Comparison of ENCODE assay signal across 12 cellular contexts in the genomic region with DNA sequence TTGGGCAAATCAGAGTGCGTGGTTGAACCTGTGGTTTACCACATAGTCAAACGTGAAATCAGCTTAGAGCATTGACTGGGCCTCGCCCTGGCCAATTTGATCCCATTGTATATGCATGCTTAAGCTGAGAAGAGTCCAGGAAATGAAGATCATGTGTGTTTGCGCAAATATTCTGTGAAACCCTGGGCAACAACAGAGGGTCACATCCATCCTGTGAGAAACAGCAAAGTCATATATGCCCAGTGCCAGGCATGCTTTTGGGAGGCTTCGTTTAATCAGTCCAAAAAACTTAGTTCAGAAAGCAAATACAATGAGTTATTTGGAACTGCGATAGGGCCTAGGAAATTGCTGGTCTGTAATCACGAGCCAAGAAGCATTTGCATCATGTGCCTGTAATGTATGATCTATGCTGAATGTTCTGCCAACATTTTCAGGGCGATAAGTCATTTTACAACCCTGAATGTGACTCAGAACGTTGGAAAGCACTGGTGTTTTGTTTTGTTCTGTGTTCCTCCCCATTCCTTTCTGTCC.
DNase-seq lines count a peak whose midpoint lies in the region; ATAC-seq and TF ChIP-seq lines count a peak whose summit lies in the region.
"Had no signal": no experiment of that assay in that cellular context is flagged by ENCODE, and none has a peak within 500 bp of the region (broad histone marks: within the 10 kb centered on the region; RNA-seq: fewer than 3 reads in every experiment).

No MANE protein-coding gene starts in this region.

- H3K4me3 ChIP-seq in ascending aorta = no peak overlapping the region
- no peak overlapping the region for H3K4me3 ChIP-seq in skeletal muscle tissue (ENCODE audit: low read length in 3 of 3)
- H3K4me3 ChIP-seq in SK-N-SH (ENCODE audit: low read depth in 2 of 2, low read length in 1 of 2) = no peak overlapping the region

- no peaks in the 10 kb centered on the region for H3K36me3 ChIP-seq in ascending aorta
- no peaks in the 10 kb centered on the region for H3K36me3 ChIP-seq in skeletal muscle tissue (ENCODE audit: control insufficient read depth in 3 of 3, insufficient read depth in 3 of 3, low read length in 3 of 3)
- no peaks in the 10 kb centered on the region for H3K36me3 ChIP-seq in SK-N-SH (replicated peaks in 1 of 2; ENCODE audit: control insufficient read depth in 1 of 2, insufficient read depth in 2 of 2, low read length in 1 of 2)

- intact Hi-C loops in ascending aorta (cut with DNase I) (loop anchor here (2.0 to 5.0 kb wide), 5 partner anchors 17 to 412 kb away; a partner anchor contains a TSS), left cardiac atrium (cut with DNase I) (no loop called here), head of caudate nucleus (cut with DNase I) (no loop called here)

- no peaks in the 10 kb centered on the region for H4K20me1 ChIP-seq in SK-N-SH (ENCODE audit: insufficient read depth)

- POLR2A ChIA-PET in SK-N-SH (lab: Yijun Ruan, JAX) = no interaction called here
- POLR2A ChIA-PET in T-cell (lab: Charles Lee) = no interaction called here

- TF ChIP-seq CTCF in ascending aorta (IDR thresholded peaks at IDR 0.05) (no peak), SK-N-SH (IDR thresholded peaks at IDR 0.05) (no peak)

- H3K79me2 ChIP-seq in SK-N-SH (ENCODE audit: insufficient read depth) = no peaks in the 10 kb centered on the region

- no peak overlapping the region for H3K27ac Mint-ChIP-seq in T-cell
- H3K27ac Mint-ChIP-seq: natural killer cell had no signal

- TF ChIP-seq EP300 in SK-N-SH (IDR thresholded peaks at IDR 0.05; ENCODE audit: borderline replicate concordance in 1 of 2, low read depth in 1 of 2, low read length in 1 of 2) = no peak

- H3K9me3 ChIP-seq in ascending aorta (no peaks in the 10 kb centered on the region), skeletal muscle tissue (ENCODE audit: control insufficient read depth in 3 of 3, low read length in 3 of 3) (no peaks in the 10 kb centered on the region), SK-N-SH (no peaks in the 10 kb centered on the region)

- H3K4me1 Mint-ChIP-seq in T-cell = no peaks in the 10 kb centered on the region
- H3K4me1 Mint-ChIP-seq: natural killer cell had no signal

- DNase-seq in H4 (ENCODE audit: low spot score) (peak; percentile 77), ascending aorta (ENCODE audit: low spot score in 2 of 2) (peak in 1 of 2 donors; percentile 81), left cardiac atrium (no peak), head of caudate nucleus (no peak), SK-N-SH (no peak), T-cell (no peak), NCI-H2227 treated with DMSO at 0.1 percent for 48 hours (lab: John Stamatoyannopoulos, UW) (no peak)
- DNase-seq: activated CD8-positive, alpha-beta memory T cell treated with anti-CD3 and anti-CD28 coated beads, Interleukin-2, amount 50 U/mL, for 48 hours; caudate nucleus; natural killer cell; stimulated activated CD4-positive, alpha-beta T cell treated with anti-CD3 and anti-CD28 coated beads, Interleukin-4, amount 100 ng/mL, for 4 hours had no signal

- H2AFZ ChIP-seq in SK-N-SH (ENCODE audit: low read depth) = no peak overlapping the region

- CTCF ChIA-PET in SK-N-SH (lab: Yijun Ruan, JAX) = no interaction called here
- CTCF ChIA-PET in T-cell (lab: Charles Lee) = no interaction called here

- H3K4me3 Mint-ChIP-seq in T-cell = no peak overlapping the region
- H3K4me3 Mint-ChIP-seq: natural killer cell had no signal

- peaks cover 9 to 24% of the 10 kb centered on the region in 2 donors for H3K27me3 Mint-ChIP-seq in T-cell

- no peaks in the 10 kb centered on the region for H3K4me1 ChIP-seq in ascending aorta
- H3K4me1 ChIP-seq in skeletal muscle tissue (ENCODE audit: control insufficient read depth in 3 of 3, insufficient read depth in 3 of 3, low read length in 3 of 3) = peaks cover 0 to 3% (median 2%) of the 10 kb centered on the region in 3 donors
- H3K4me1 ChIP-seq in SK-N-SH (ENCODE audit: control insufficient read depth in 1 of 2, insufficient read depth in 2 of 2, low read depth in 1 of 2, low read length in 1 of 2) = no peaks in the 10 kb centered on the region

- H3K4me2 ChIP-seq in SK-N-SH = no peak overlapping the region

- H3K9me3 Mint-ChIP-seq in T-cell = peaks cover 0 to 4% (median 0%) of the 10 kb centered on the region in 3 donors

- WGBS in SK-N-SH (ENCODE audit: low lambda C conversion rate) = 32% methylated on average over 9 of the region's 9 CpGs

- H3K9ac ChIP-seq in skeletal muscle tissue (ENCODE audit: low read depth in 1 of 3, low read length in 3 of 3) (no peak overlapping the region), SK-N-SH (no peak overlapping the region)

- no peak for TF ChIP-seq RAD21 in SK-N-SH (IDR thresholded peaks at IDR 0.05; ENCODE audit: low read length)

- H3F3A ChIP-seq in SK-N-SH (replicated peaks; ENCODE audit: insufficient read depth) = no peaks in the 10 kb centered on the region

- ATAC-seq in left cardiac atrium (peak; percentile 72 to 96), T-cell (replicated peaks in 1 of 4) (no peak)
- ATAC-seq: natural killer cell had no signal

- no peaks in the 10 kb centered on the region for H3K36me3 Mint-ChIP-seq in T-cell
- H3K36me3 Mint-ChIP-seq: natural killer cell had no signal

- H3K27ac ChIP-seq in ascending aorta = peak overlapping the region; percentile 74 to 80
- H3K27ac ChIP-seq in skeletal muscle tissue (ENCODE audit: low read depth, low read length) = peak overlapping the region; percentile 31
- no peak overlapping the region for H3K27ac ChIP-seq in SK-N-SH (ENCODE audit: low read depth in 2 of 2, low read length in 1 of 2)

- H3K27me3 ChIP-seq in ascending aorta = no peaks in the 10 kb centered on the region
- no peaks in the 10 kb centered on the region for H3K27me3 ChIP-seq in skeletal muscle tissue (ENCODE audit: control insufficient read depth in 3 of 3, insufficient read depth in 3 of 3, low read length in 3 of 3)
- no peaks in the 10 kb centered on the region for H3K27me3 ChIP-seq in SK-N-SH (ENCODE audit: insufficient read depth)

- no peaks in the 10 kb centered on the region for H3K9me2 ChIP-seq in SK-N-SH

TF ChIP-seq in SK-N-SH, 30 proteins besides CTCF, POLR2A, EP300 and RAD21 (continues in another document):
- TF ChIP-seq YY1 (IDR thresholded peaks at IDR 0.05; ENCODE audit: low read depth) (no peak), SMC3 (IDR thresholded peaks at IDR 0.05; ENCODE audit: low read depth, low read length) (no peak), EZH2phosphoT487 (IDR thresholded peaks at IDR 0.05; ENCODE audit: borderline replicate concordance, low read depth) (no peak), TCF12 (IDR thresholded peaks at IDR 0.05) (no peak), RXRA (IDR thresholded peaks at IDR 0.05; ENCODE audit: borderline replicate concordance, low read depth) (no peak), TAF1 (IDR thresholded peaks at IDR 0.05; ENCODE audit: borderline replicate concordance, low read depth, low read length) (no peak), TEAD4 (IDR thresholded peaks at IDR 0.05; ENCODE audit: borderline replicate concordance, insufficient read depth) (no peak), FOXM1 (IDR thresholded peaks at IDR 0.05; ENCODE audit: low read depth) (no peak), MEF2A (IDR thresholded peaks at IDR 0.05; ENCODE audit: borderline replicate concordance, low read depth) (no peak), CHD2 (IDR thresholded peaks at IDR 0.05; ENCODE audit: low read length, partially characterized antibody) (no peak), GATA2 (CRISPR knock-in tag; IDR thresholded peaks at IDR 0.05) (no peak)
- TF ChIP-seq, protein P1, sequence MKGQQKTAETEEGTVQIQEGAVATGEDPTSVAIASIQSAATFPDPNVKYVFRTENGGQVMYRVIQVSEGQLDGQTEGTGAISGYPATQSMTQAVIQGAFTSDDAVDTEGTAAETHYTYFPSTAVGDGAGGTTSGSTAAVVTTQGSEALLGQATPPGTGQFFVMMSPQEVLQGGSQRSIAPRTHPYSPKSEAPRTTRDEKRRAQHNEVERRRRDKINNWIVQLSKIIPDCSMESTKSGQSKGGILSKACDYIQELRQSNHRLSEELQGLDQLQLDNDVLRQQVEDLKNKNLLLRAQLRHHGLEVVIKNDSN (IDR thresholded peaks at IDR 0.05; ENCODE audit: borderline replicate concordance, low read depth) = no peak
- TF ChIP-seq, protein P2, sequence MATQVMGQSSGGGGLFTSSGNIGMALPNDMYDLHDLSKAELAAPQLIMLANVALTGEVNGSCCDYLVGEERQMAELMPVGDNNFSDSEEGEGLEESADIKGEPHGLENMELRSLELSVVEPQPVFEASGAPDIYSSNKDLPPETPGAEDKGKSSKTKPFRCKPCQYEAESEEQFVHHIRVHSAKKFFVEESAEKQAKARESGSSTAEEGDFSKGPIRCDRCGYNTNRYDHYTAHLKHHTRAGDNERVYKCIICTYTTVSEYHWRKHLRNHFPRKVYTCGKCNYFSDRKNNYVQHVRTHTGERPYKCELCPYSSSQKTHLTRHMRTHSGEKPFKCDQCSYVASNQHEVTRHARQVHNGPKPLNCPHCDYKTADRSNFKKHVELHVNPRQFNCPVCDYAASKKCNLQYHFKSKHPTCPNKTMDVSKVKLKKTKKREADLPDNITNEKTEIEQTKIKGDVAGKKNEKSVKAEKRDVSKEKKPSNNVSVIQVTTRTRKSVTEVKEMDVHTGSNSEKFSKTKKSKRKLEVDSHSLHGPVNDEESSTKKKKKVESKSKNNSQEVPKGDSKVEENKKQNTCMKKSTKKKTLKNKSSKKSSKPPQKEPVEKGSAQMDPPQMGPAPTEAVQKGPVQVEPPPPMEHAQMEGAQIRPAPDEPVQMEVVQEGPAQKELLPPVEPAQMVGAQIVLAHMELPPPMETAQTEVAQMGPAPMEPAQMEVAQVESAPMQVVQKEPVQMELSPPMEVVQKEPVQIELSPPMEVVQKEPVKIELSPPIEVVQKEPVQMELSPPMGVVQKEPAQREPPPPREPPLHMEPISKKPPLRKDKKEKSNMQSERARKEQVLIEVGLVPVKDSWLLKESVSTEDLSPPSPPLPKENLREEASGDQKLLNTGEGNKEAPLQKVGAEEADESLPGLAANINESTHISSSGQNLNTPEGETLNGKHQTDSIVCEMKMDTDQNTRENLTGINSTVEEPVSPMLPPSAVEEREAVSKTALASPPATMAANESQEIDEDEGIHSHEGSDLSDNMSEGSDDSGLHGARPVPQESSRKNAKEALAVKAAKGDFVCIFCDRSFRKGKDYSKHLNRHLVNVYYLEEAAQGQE (IDR thresholded peaks at IDR 0.05; ENCODE audit: low read depth, low read length) = no peak
- TF ChIP-seq, protein P3, sequence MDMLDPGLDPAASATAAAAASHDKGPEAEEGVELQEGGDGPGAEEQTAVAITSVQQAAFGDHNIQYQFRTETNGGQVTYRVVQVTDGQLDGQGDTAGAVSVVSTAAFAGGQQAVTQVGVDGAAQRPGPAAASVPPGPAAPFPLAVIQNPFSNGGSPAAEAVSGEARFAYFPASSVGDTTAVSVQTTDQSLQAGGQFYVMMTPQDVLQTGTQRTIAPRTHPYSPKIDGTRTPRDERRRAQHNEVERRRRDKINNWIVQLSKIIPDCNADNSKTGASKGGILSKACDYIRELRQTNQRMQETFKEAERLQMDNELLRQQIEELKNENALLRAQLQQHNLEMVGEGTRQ (IDR thresholded peaks at IDR 0.05; ENCODE audit: borderline replicate concordance, low read depth, low read length) = no peak

Comparison
In these comparisons a context has a peak if more than half of its experiments do, and no peak if none do; other contexts are left out.
1. H3K27ac ChIP-seq: peak in ascending aorta (2 of 2) and skeletal muscle tissue (single experiment); none in SK-N-SH (0 of 2).
2. ATAC-seq: peak in left cardiac atrium (2 of 2); none in T-cell (0 of 4).